Comparison of ENCODE assay signal across 24 cellular contexts in the genomic region with DNA sequence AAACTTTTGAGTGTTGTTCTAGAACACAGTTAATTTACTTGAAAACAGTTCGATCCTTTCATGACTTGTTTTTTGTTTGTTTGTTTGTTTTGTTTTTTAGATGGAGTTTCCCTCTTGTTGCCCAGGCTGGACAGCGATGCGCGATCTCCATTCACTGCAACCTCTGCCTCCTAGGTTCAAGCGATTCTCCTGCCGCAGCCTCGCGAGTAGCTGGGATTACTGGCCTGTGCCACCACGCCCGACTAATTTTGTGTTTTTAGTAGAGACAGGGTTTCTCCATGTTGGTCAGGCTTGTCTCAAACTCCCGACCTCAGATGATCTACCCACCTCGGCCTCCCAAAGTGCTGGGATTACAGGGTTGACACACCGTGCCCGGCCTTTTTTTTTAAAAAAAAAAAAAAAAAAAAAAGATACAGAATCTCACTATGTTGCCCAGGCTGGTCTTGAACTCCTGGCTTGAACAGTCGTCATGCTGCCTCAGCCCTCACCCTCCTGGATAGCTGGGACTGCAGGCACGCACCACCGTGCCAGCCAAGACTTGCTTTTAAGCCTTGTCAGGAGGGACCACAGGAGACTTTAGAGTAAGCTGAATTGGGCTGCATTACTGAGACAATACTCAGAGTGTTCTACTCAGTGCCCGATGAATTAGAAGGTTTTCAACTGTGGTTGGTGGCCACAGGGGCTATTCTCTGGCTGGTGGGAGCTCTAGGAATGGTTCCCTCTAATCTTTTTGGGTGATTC.
DNase-seq lines count a peak whose midpoint lies in the region; FAIRE-seq and TF ChIP-seq lines count a peak whose summit lies in the region.
"Had no signal": no experiment of that assay in that cellular context is flagged by ENCODE, and none has a peak within 500 bp of the region (broad histone marks: within the 10 kb centered on the region; RNA-seq: fewer than 3 reads in every experiment).

No MANE protein-coding gene starts in this region.

- CTCF ChIA-PET in endothelial cell of umbilical vein (lab: Charles Lee), result interaction anchor here (0.7 to 1.2 kb wide), 2 partner anchors 16 to 25 kb away, joined by 3 to 4 read pairs; no protein-coding TSS in a partner anchor

- H3K36me3 Mint-ChIP-seq in type B pancreatic cell, result no peaks in the 10 kb centered on the region

- H3K9ac ChIP-seq in endothelial cell of umbilical vein (replicated peaks; ENCODE audit: extremely low read depth, insufficient read depth, low read length), result no peak overlapping the region

- POLR2A ChIA-PET in endothelial cell of umbilical vein (lab: Charles Lee), result no interaction called here

- H2AFZ ChIP-seq in endothelial cell of umbilical vein (ENCODE audit: low read depth, low read length), result no peak overlapping the region

- no peaks in the 10 kb centered on the region for H3K4me1 ChIP-seq in endothelial cell of umbilical vein (ENCODE audit: control insufficient read depth, extremely low read depth, insufficient read depth, low read length)
- H3K4me1 ChIP-seq: BE2C, Caco-2 had no signal

- peak; percentile 50 for FAIRE-seq in endothelial cell of umbilical vein (lab: Jason Lieb, UNC)
- FAIRE-seq: A204.1, D721Med, GM12892, GM18507 had no signal

- H3K27me3 ChIP-seq in endothelial cell of umbilical vein (ENCODE audit: control insufficient read depth in 2 of 2, insufficient read depth in 2 of 2, low read length in 2 of 2), result peaks cover 57 to 60% of the 10 kb centered on the region in 2 experiments
- H3K27me3 ChIP-seq: BE2C had no signal

- no peaks in the 10 kb centered on the region for H3K27me3 Mint-ChIP-seq in type B pancreatic cell

- no peaks in the 10 kb centered on the region for H4K20me1 ChIP-seq in endothelial cell of umbilical vein (replicated peaks; ENCODE audit: control insufficient read depth, extremely low read depth, insufficient read depth, low read length)

- no peak overlapping the region for H3K27ac Mint-ChIP-seq in type B pancreatic cell
- H3K27ac Mint-ChIP-seq: CD8-positive, alpha-beta memory T cell; HFFc6 had no signal

- peaks cover 13% of the 10 kb centered on the region for H3K9me3 Mint-ChIP-seq in type B pancreatic cell

- H3K4me1 Mint-ChIP-seq in type B pancreatic cell (ENCODE audit: unreplicated experiment), result no peaks in the 10 kb centered on the region
- H3K4me1 Mint-ChIP-seq: CD4-positive, CD25-positive, alpha-beta regulatory T cell had no signal

- TF ChIP-seq CTCF in endothelial cell of umbilical vein (IDR thresholded peaks at IDR 0.05; ENCODE audit: extremely low read depth in 1 of 2, insufficient read depth in 1 of 2, low read depth in 1 of 2, low read length in 2 of 2) (no peak), type B pancreatic cell (conservative IDR thresholded peaks at IDR 0.05) (no peak)

- TF ChIP-seq POLR2A in endothelial cell of umbilical vein (IDR thresholded peaks at IDR 0.05; ENCODE audit: low read depth, low read length), result no peak

- H3K79me2 ChIP-seq in endothelial cell of umbilical vein (ENCODE audit: control insufficient read depth, insufficient read depth, low read length), result no peaks in the 10 kb centered on the region

- no peak overlapping the region for H3K4me3 Mint-ChIP-seq in type B pancreatic cell
- H3K4me3 Mint-ChIP-seq: CD4-positive, CD25-positive, alpha-beta regulatory T cell; CD8-positive, alpha-beta memory T cell; HFFc6 had no signal

- no peaks in the 10 kb centered on the region for H3K9me1 ChIP-seq in endothelial cell of umbilical vein (replicated peaks; ENCODE audit: control insufficient read depth, extremely low read depth, insufficient read depth, low read length)

- H3K4me3 ChIP-seq in endothelial cell of umbilical vein (replicated peaks in 1 of 3; ENCODE audit: insufficient read depth in 1 of 3, low read depth in 1 of 3, low read length in 3 of 3), result no peak overlapping the region

- intact Hi-C loops in endothelial cell of umbilical vein (cut with micrococcal nuclease), result no loop called here

- H3K36me3 ChIP-seq in endothelial cell of umbilical vein (ENCODE audit: control insufficient read depth in 2 of 2, extremely low read depth in 1 of 2, insufficient read depth in 2 of 2, low read length in 2 of 2), result no peaks in the 10 kb centered on the region
- H3K36me3 ChIP-seq: BE2C had no signal

- BruUV-seq in endothelial cell of umbilical vein (replicated peaks; lab: Mats Ljungman, UMichigan), result no TSS peak

- dilution Hi-C loops in endothelial cell of umbilical vein (cut with MboI; ENCODE audit: extremely low pct_ligation_motif_present, low sequenced_read_pairs), result no loop called here

- no peak overlapping the region for H3K4me2 ChIP-seq in endothelial cell of umbilical vein (ENCODE audit: insufficient read depth, low read length)

- H3K9me3 ChIP-seq in endothelial cell of umbilical vein (replicated peaks; ENCODE audit: control insufficient read depth, insufficient read depth, low read length), result no peaks in the 10 kb centered on the region
- H3K9me3 ChIP-seq: BE2C, Caco-2 had no signal

- H3K27ac ChIP-seq in caudate nucleus (ENCODE audit: low read depth, low read length) (peak overlapping the region; percentile 100), endothelial cell of umbilical vein (ENCODE audit: insufficient read depth, low read depth, low read length) (no peak overlapping the region), substantia nigra (ENCODE audit: low read depth, low read length, poor library complexity, severe bottlenecking) (peak overlapping the region; percentile 100)
- H3K27ac ChIP-seq: HL-60 had no signal

- DNase-seq in caudate nucleus (lab: John Stamatoyannopoulos, UW), result no peak
- no peak for DNase-seq in endothelial cell of umbilical vein (ENCODE audit: low read depth, low spot score)
- no peak for DNase-seq in substantia nigra (lab: John Stamatoyannopoulos, UW)
- DNase-seq in type B pancreatic cell (ENCODE audit: extremely low spot score, unreplicated experiment), result peak; percentile 16
- DNase-seq in COLO668 (lab: John Stamatoyannopoulos, UW; ENCODE audit: unreplicated experiment), result no peak
- DNase-seq in NCI-H774 (lab: John Stamatoyannopoulos, UW), result no peak
- DNase-seq in stimulated activated naive CD4-positive, alpha-beta T cell (lab: John Stamatoyannopoulos, UW), result no peak
- DNase-seq: ACHN; BE2C; C1 segment of cervical spinal cord; Caco-2; CD4-positive, CD25-positive, alpha-beta regulatory T cell; CD8-positive, alpha-beta memory T cell; DMS79; GDM1; GOT3; H7; HFFc6; IMR-90 had no signal

TF ChIP-seq in endothelial cell of umbilical vein, 7 proteins besides CTCF, POLR2A, EP300 and RAD21:
- TF ChIP-seq MYC (IDR thresholded peaks at IDR 0.05; ENCODE audit: low read depth, low read length), result no peak
- TF ChIP-seq FOS (IDR thresholded peaks at IDR 0.05; ENCODE audit: borderline replicate concordance, insufficient read depth, low read length), result no peak
- TF ChIP-seq EZH2 (IDR thresholded peaks at IDR 0.05; ENCODE audit: borderline replicate concordance, low read depth, low read length, severe bottlenecking), result no peak
- TF ChIP-seq POLR2AphosphoS5 (IDR thresholded peaks at IDR 0.05; ENCODE audit: insufficient read depth, low read depth, low read length), result no peak
- TF ChIP-seq GATA2 (IDR thresholded peaks at IDR 0.05; ENCODE audit: insufficient read depth, insufficient read length, low read depth, low read length), result no peak
- TF ChIP-seq, protein P1, sequence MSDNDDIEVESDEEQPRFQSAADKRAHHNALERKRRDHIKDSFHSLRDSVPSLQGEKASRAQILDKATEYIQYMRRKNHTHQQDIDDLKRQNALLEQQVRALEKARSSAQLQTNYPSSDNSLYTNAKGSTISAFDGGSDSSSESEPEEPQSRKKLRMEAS (IDR thresholded peaks at IDR 0.05; ENCODE audit: insufficient read depth, insufficient read length), result no peak
- TF ChIP-seq JUN (IDR thresholded peaks at IDR 0.05; ENCODE audit: borderline replicate concordance, insufficient read depth, insufficient read length, low read depth), result no peak
